21 cellular contexts compared by ENCODE assay signal in the genomic region with DNA sequence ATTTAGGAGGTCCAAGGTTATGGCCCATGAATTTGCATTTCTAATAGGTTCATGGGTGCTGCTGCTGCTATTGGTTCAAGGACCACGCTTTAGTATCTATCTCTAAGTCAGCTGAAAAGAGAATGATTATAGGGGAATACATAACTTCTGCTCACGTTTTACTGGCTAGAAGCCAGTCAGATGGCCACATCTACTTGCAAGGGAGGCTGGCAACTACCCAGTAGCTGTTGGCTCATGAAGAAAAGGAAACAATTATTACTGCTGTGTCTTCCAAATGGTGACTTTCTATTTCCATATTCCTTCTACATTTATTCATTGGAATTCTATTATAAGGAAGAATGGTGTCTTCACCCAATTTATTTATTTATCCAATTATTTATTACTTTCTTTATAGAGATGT. TPM values are rescaled to one million over a fixed set of nuclear protein-coding genes. Genes with fewer than 3 reads are reported as not detected.
"Had no signal": no experiment of that assay in that cellular context is flagged by ENCODE, and none has a peak within 500 bp of the region (broad histone marks: within the 10 kb centered on the region; RNA-seq: fewer than 3 reads in every experiment).

No MANE protein-coding gene starts in this region.

- H3K36me3 ChIP-seq: heart left ventricle, right atrium auricular region, spleen, transverse colon had no signal

- H3K27me3 ChIP-seq: dorsolateral prefrontal cortex, heart left ventricle, right atrium auricular region, spleen, transverse colon had no signal

- DNase-seq: activated CD4-positive, alpha-beta T cell treated with anti-CD3 and anti-CD28 coated beads, Interleukin-2, amount 50 U/mL, for 1 hour; activated CD8-positive, alpha-beta T cell treated with anti-CD3 and anti-CD28 coated beads for 36 hours; activated gamma-delta T cell treated with Interleukin-2 at 50 U/mL for 16 hours; activated T-cell treated with anti-CD3 and anti-CD28 coated beads, Interleukin-2, amount 50 U/mL, for 4 hours; cerebellar nuclear complex; dorsolateral prefrontal cortex; effector memory CD4-positive, alpha-beta T cell; foreskin keratinocyte; heart left ventricle; hypothalamus; naive thymus-derived CD4-positive, alpha-beta T cell; spleen; stimulated activated naive CD4-positive, alpha-beta T cell treated with Interleukin-2 at 50 U/mL for 16 hours; T-helper 2 cell; transverse colon had no signal

- ATAC-seq: activated CD8-positive, alpha-beta T cell treated with anti-CD3 and anti-CD28 coated beads for 36 hours; activated T-cell treated with anti-CD3 and anti-CD28 coated beads, Interleukin-2, amount 50 U/mL, for 4 hours; activated T-helper 17 cell treated with anti-CD3 and anti-CD28 coated beads, Interleukin-2, amount 50 U/mL, for 72 hours; foreskin keratinocyte; heart left ventricle; naive thymus-derived CD4-positive, alpha-beta T cell; WTC11 had no signal

- H3K4me1 ChIP-seq: foreskin keratinocyte, heart left ventricle, right atrium auricular region, spleen, transverse colon had no signal

- H3K9me3 ChIP-seq: right atrium auricular region, transverse colon had no signal

- H3K4me3 ChIP-seq: coronary artery, dorsolateral prefrontal cortex, heart left ventricle, right atrium auricular region, spleen, transverse colon had no signal

- H3K27ac ChIP-seq: coronary artery, dorsolateral prefrontal cortex, foreskin keratinocyte, heart left ventricle, right atrium auricular region, spleen, transverse colon had no signal

RNA-seq across cellular contexts. Expression of a gene that starts 55.3 kb away (rescaled TPM):
- total RNA-seq: activated CD8-positive, alpha-beta T cell treated with anti-CD3 and anti-CD28 coated beads for 36 hours; activated T-cell treated with anti-CD3 and anti-CD28 coated beads, Interleukin-2, amount 50 U/mL, for 4 hours; activated T-helper 17 cell treated with anti-CD3 and anti-CD28 coated beads, Interleukin-2, amount 50 U/mL, for 72 hours; fibroblast of lung; foreskin keratinocyte; naive thymus-derived CD4-positive, alpha-beta T cell; pulmonary artery endothelial cell had no signal
- polyA plus RNA-seq: fibroblast of lung; naive thymus-derived CD4-positive, alpha-beta T cell had no signal
